Comparison of ENCODE assay signal across 1 cellular context in genomic region chr1:223142795-223143759, GRCh38.
TF ChIP-seq lines count a peak whose summit lies in the region.

Gene TLR5 (minus strand): TSS chr1:223143248. CDS start chr1:223113031, 30,217 bp downstream.

TF ChIP-seq in K562, 482 proteins besides CTCF, POLR2A, EP300 and RAD21 (continued from another document):
- TF ChIP-seq ZNF639 (CRISPR knock-in tag; conservative IDR thresholded peaks at IDR 0.05 in 1 of 2, IDR thresholded peaks at IDR 0.05 in 1 of 2): peak in 1 of 2 experiments; percentile 19; a peak in 2 of 4 replicates
- no peak for TF ChIP-seq BRCA1 (IDR thresholded peaks at IDR 0.05)
- peak; percentile 97; the same call in 1 of the 2 replicates for TF ChIP-seq BRCA1 (CRISPR knock-in tag; IDR thresholded peaks at IDR 0.05)
- TF ChIP-seq CREB3 (tag; conservative IDR thresholded peaks at IDR 0.05; ENCODE audit: low read depth): no peak
- peak; percentile 73 for TF ChIP-seq KDM5B (IDR thresholded peaks at IDR 0.05; ENCODE audit: insufficient replicate concordance, low read depth, low read length)
- peak; percentile 97 for TF ChIP-seq CXXC5 (CRISPR knock-in tag; IDR thresholded peaks at IDR 0.05)
- TF ChIP-seq SMAD2 (IDR thresholded peaks at IDR 0.05; ENCODE audit: low read depth, low read length): no peak
- TF ChIP-seq E2F6 (IDR thresholded peaks at IDR 0.05; ENCODE audit: borderline replicate concordance in 1 of 2, extremely low read depth in 1 of 2, insufficient read depth in 1 of 2, insufficient read length in 1 of 2, low read depth in 1 of 2, low read length in 1 of 2, poor library complexity in 1 of 2, severe bottlenecking in 1 of 2): peak; percentile 95 to 96
- TF ChIP-seq FOXK1 (CRISPR knock-in tag; IDR thresholded peaks at IDR 0.05; ENCODE audit: borderline replicate concordance): peak; percentile 99
- TF ChIP-seq ARNT (IDR thresholded peaks at IDR 0.05): peak; percentile 23 to 47; a peak in 1 of 4 replicates
- TF ChIP-seq ZBTB49 (CRISPR knock-in tag; IDR thresholded peaks at IDR 0.05; ENCODE audit: borderline replicate concordance): peak; percentile 97
- TF ChIP-seq ZNF133 (CRISPR knock-in tag; IDR thresholded peaks at IDR 0.05): no peak
- TF ChIP-seq TSHZ1 (CRISPR knock-in tag; IDR thresholded peaks at IDR 0.05): peak; percentile 22; the same call in 1 of the 2 replicates
- TF ChIP-seq ZNF740 (CRISPR knock-in tag; IDR thresholded peaks at IDR 0.05): peak; percentile 75
- no peak for TF ChIP-seq ZNF740 (tag; IDR thresholded peaks at IDR 0.05)
- TF ChIP-seq SMARCA4 (IDR thresholded peaks at IDR 0.05): peak; percentile 33; the same call in 1 of the 2 replicates
- 0 out of 2 replicates have a peak, but pooled peaks have one; percentile 30 for TF ChIP-seq NFXL1 (CRISPR knock-in tag; IDR thresholded peaks at IDR 0.05)
- TF ChIP-seq KLF6 (CRISPR knock-in tag; IDR thresholded peaks at IDR 0.05; ENCODE audit: borderline replicate concordance): peak; percentile 60; the same call in 1 of the 2 replicates
- no peak; the same call in none of the 2 replicates for TF ChIP-seq NFRKB (IDR thresholded peaks at IDR 0.05; ENCODE audit: low read depth)
- TF ChIP-seq REST (CRISPR knock-in tag; IDR thresholded peaks at IDR 0.05; ENCODE audit: low read depth): peak; percentile 43; the same call in 1 of the 2 replicates
- TF ChIP-seq SOX6 (IDR thresholded peaks at IDR 0.05): peak; percentile 29; the same call in 1 of the 2 replicates
- peak; percentile 93 for TF ChIP-seq ZBTB7A (IDR thresholded peaks at IDR 0.05; ENCODE audit: borderline replicate concordance, control insufficient read depth, low read depth, low read length)
- TF ChIP-seq EWSR1 (IDR thresholded peaks at IDR 0.05; ENCODE audit: borderline replicate concordance, low read depth, partially characterized antibody): no peak
- TF ChIP-seq CEBPG (CRISPR knock-in tag; IDR thresholded peaks at IDR 0.05): peak; percentile 42; the same call in 1 of the 2 replicates
- TF ChIP-seq CEBPG (tag; conservative IDR thresholded peaks at IDR 0.05 in 1 of 2, IDR thresholded peaks at IDR 0.05 in 1 of 2): no peak
- peak; percentile 39 for TF ChIP-seq CC2D1A (IDR thresholded peaks at IDR 0.05)
- TF ChIP-seq CCNT2 (IDR thresholded peaks at IDR 0.05; ENCODE audit: borderline replicate concordance, extremely low read depth, insufficient read length, low read depth, low read length): peak; percentile 91
- TF ChIP-seq EP400 (IDR thresholded peaks at IDR 0.05): peak; percentile 58; the same call in 1 of the 2 replicates
- TF ChIP-seq ETV6 (IDR thresholded peaks at IDR 0.05; ENCODE audit: borderline replicate concordance in 1 of 2, low read depth in 2 of 2, low read length in 1 of 2): no peak
- peak; percentile 98 for TF ChIP-seq ETV6 (CRISPR knock-in tag; IDR thresholded peaks at IDR 0.05; ENCODE audit: borderline replicate concordance)
- peak; percentile 88; the same call in 1 of the 2 replicates for TF ChIP-seq NR1H2 (CRISPR knock-in tag; IDR thresholded peaks at IDR 0.05)
- TF ChIP-seq CBX1 (IDR thresholded peaks at IDR 0.05; ENCODE audit: low read depth): peak; percentile 52
- 0 out of 2 replicates have a peak, but pooled peaks have one; percentile 27 for TF ChIP-seq IFI16 (CRISPR knock-in tag; IDR thresholded peaks at IDR 0.05)
- TF ChIP-seq THAP7 (CRISPR knock-in tag; IDR thresholded peaks at IDR 0.05): 0 out of 2 replicates have a peak, but pooled peaks have one; percentile 14
- 0 out of 2 replicates have a peak, but pooled peaks have one; percentile 17 for TF ChIP-seq TCFL5 (CRISPR knock-in tag; conservative IDR thresholded peaks at IDR 0.05)
- TF ChIP-seq TAF1 (IDR thresholded peaks at IDR 0.05; ENCODE audit: control insufficient read depth, extremely low read depth, insufficient read depth, low read length, severe bottlenecking): peak; percentile 70
- peak; percentile 84 for TF ChIP-seq DMBX1 (CRISPR knock-in tag; IDR thresholded peaks at IDR 0.05; ENCODE audit: borderline replicate concordance)
- TF ChIP-seq SMC3 (conservative IDR thresholded peaks at IDR 0.05; ENCODE audit: insufficient read depth, low read depth, low read length): peak; percentile 45; the same call in 1 of the 2 replicates
- peak; percentile 5 for TF ChIP-seq ASH1L (IDR thresholded peaks at IDR 0.05; ENCODE audit: borderline replicate concordance, low read depth, partially characterized antibody)
- peak; percentile 92 for TF ChIP-seq U2AF1 (optimal IDR thresholded peaks at IDR 0.05; ENCODE audit: low read depth, low read length)
